Comparison of ENCODE assay signal across 17 cellular contexts in genomic region chr3:5222283-5223005, GRCh38.
"Had no signal": no experiment of that assay in that cellular context is flagged by ENCODE, and none has a peak within 500 bp of the region (broad histone marks: within the 10 kb centered on the region; RNA-seq: fewer than 3 reads in every experiment).

No MANE protein-coding gene starts in this region.

- H3K9me3 ChIP-seq: prostate gland, right atrium auricular region, upper lobe of right lung had no signal

- ATAC-seq: upper lobe of right lung had no signal

- DNase-seq: activated CD4-positive, alpha-beta T cell treated with anti-CD3 and anti-CD28 coated beads, Interleukin-2, amount 50 U/mL, for 1 hour; activated CD4-positive, CD25-positive, alpha-beta regulatory T cell; activated gamma-delta T cell treated with Interleukin-2 at 50 U/mL for 16 hours; activated T-cell treated with anti-CD3 and anti-CD28 coated beads, Interleukin-2, amount 50 U/mL, for 72 hours; anterior cingulate cortex; brain microvascular endothelial cell; central memory CD4-positive, alpha-beta T cell; dorsolateral prefrontal cortex; nephron progenitor cell; stimulated activated CD4-positive, alpha-beta T cell treated with anti-CD3 and anti-CD28 coated beads, Interleukin-2, amount 100 ng/mL, for 24 hours; upper lobe of right lung had no signal

- H3K4me3 Mint-ChIP-seq: activated T-cell treated with anti-CD3 and anti-CD28 coated beads, Interleukin-2, amount 50 U/mL, for 72 hours; nephron progenitor cell; T-helper 2 cell treated with Interferon-gamma antibody and Interleukin-4, amounts not matched to agents 5 μg/mL and 100 μg/mL, for 36 hours had no signal

- H3K4me1 ChIP-seq: right atrium auricular region had no signal

- H3K4me1 Mint-ChIP-seq: nephron progenitor cell had no signal

- H3K36me3 ChIP-seq: prostate gland, right atrium auricular region had no signal

- H3K4me3 ChIP-seq: dorsolateral prefrontal cortex, prostate gland, right atrium auricular region, SK-N-MC, upper lobe of right lung had no signal

- H3K9me3 Mint-ChIP-seq: activated T-cell treated with anti-CD3 and anti-CD28 coated beads, Interleukin-2, amount 50 U/mL, for 72 hours; nephron progenitor cell; T-helper 2 cell treated with Interferon-gamma antibody and Interleukin-4, amounts not matched to agents 5 μg/mL and 100 μg/mL, for 36 hours had no signal

- FAIRE-seq: colon, TTC549 had no signal
